ENCODE assay signal across 8 cellular contexts in genomic region chr10:71314028-71314693, GRCh38. TPM values are rescaled to one million over a fixed set of nuclear protein-coding genes. Genes with fewer than 3 reads are reported as not detected.
DNase-seq lines count a peak whose midpoint lies in the region; ATAC-seq and TF ChIP-seq lines count a peak whose summit lies in the region.

No MANE protein-coding gene starts in this region.

- no peaks in the 10 kb centered on the region for H3K9me2 ChIP-seq in hepatocyte (replicated peaks; ENCODE audit: insufficient read depth)

- TF ChIP-seq CTCF in C4-2B (conservative IDR thresholded peaks at IDR 0.05): peak; percentile 92
- TF ChIP-seq CTCF in HEK293 (tag by site-specific recombination; IDR thresholded peaks at IDR 0.05): peak; percentile 54
- peak; percentile 93 for TF ChIP-seq CTCF in hepatocyte (IDR thresholded peaks at IDR 0.05; ENCODE audit: poor library complexity)
- TF ChIP-seq CTCF in smooth muscle cell (IDR thresholded peaks at IDR 0.05; ENCODE audit: borderline replicate concordance, insufficient read depth, poor library complexity, severe bottlenecking): peak; percentile 86

- no peak overlapping the region for H3K9ac ChIP-seq in smooth muscle cell (ENCODE audit: low read depth)

- H3K27me3 ChIP-seq in hepatocyte: no peaks in the 10 kb centered on the region
- no peaks in the 10 kb centered on the region for H3K27me3 ChIP-seq in smooth muscle cell (ENCODE audit: low read depth)

- H2AFZ ChIP-seq in hepatocyte: peak overlapping the region; percentile 71
- no peak overlapping the region for H2AFZ ChIP-seq in smooth muscle cell (ENCODE audit: low read depth)

- CTCF ChIA-PET in HEK293 (lab: Yijun Ruan, JAX): interaction anchor here (0.6 to 8.7 kb wide), 29 partner anchors 11 to 582 kb away, joined by 3 to 108 read pairs (median 4); no protein-coding TSS in a partner anchor

- WGBS in hepatocyte (ENCODE audit: low lambda C conversion rate, missing lambda C conversion rate): 16% methylated on average over 16 of the region's 21 CpGs
- WGBS in smooth muscle cell (ENCODE audit: low lambda C conversion rate): 12% methylated on average over 21 of the region's 21 CpGs

- H3K9me3 ChIP-seq in HEK293 (ENCODE audit: control insufficient read depth, insufficient read depth, low read depth, low read length) (no peaks in the 10 kb centered on the region), hepatocyte (ENCODE audit: low read depth) (no peaks in the 10 kb centered on the region), smooth muscle cell (replicated peaks; ENCODE audit: low read depth) (no peaks in the 10 kb centered on the region)

- no peaks in the 10 kb centered on the region for H3K36me3 ChIP-seq in HEK293 (ENCODE audit: control insufficient read depth in 2 of 2, insufficient read depth in 1 of 2, low read length in 2 of 2)
- no peaks in the 10 kb centered on the region for H3K36me3 ChIP-seq in hepatocyte (replicated peaks; ENCODE audit: insufficient read depth, low read depth)
- H3K36me3 ChIP-seq in smooth muscle cell (ENCODE audit: low read depth): no peaks in the 10 kb centered on the region

- no peak overlapping the region for H3K27ac ChIP-seq in C4-2B
- no peak overlapping the region for H3K27ac ChIP-seq in HEK293 (ENCODE audit: extremely low read depth, low read depth, low read length)
- no peak overlapping the region for H3K27ac ChIP-seq in hepatocyte
- H3K27ac ChIP-seq in smooth muscle cell (ENCODE audit: low read depth): no peak overlapping the region

- DNase-seq in SKM-1 treated with dmso at 0.1 percent for 144 hours (lab: John Stamatoyannopoulos, UW; ENCODE audit: unreplicated experiment): peak; percentile 53
- peak in 41 of 58 donors; percentile 11 to 62 (median 34) for DNase-seq in anterior cingulate cortex (lab: John Stamatoyannopoulos, UW)
- peak; percentile 81 for DNase-seq in hepatocyte (ENCODE audit: low spot score)
- DNase-seq in smooth muscle cell (lab: John Stamatoyannopoulos, UW; ENCODE audit: unreplicated experiment): no peak

- POLR2A ChIA-PET in HEK293 (lab: Yijun Ruan, JAX): no interaction called here

- H3K4me3 ChIP-seq in HEK293 (ENCODE audit: low read depth, low read length): no peak overlapping the region
- no peak overlapping the region for H3K4me3 ChIP-seq in hepatocyte
- H3K4me3 ChIP-seq in smooth muscle cell: peak overlapping the region; percentile 17

- H3K4me1 ChIP-seq in HEK293 (ENCODE audit: control insufficient read depth, insufficient read depth, low read length) (no peaks in the 10 kb centered on the region), hepatocyte (ENCODE audit: insufficient read depth) (peaks cover 6% of the 10 kb centered on the region), smooth muscle cell (ENCODE audit: low read depth) (peaks cover 8% of the 10 kb centered on the region)

- no peaks in the 10 kb centered on the region for H4K20me1 ChIP-seq in hepatocyte (ENCODE audit: insufficient read depth, poor library complexity, severe bottlenecking)
- no peaks in the 10 kb centered on the region for H4K20me1 ChIP-seq in smooth muscle cell (ENCODE audit: low read depth)

- H3K4me2 ChIP-seq in hepatocyte (peak overlapping the region; percentile 85), smooth muscle cell (peak overlapping the region; percentile 79)

- H3K79me2 ChIP-seq in hepatocyte (no peaks in the 10 kb centered on the region), smooth muscle cell (ENCODE audit: low read depth) (no peaks in the 10 kb centered on the region)

- ATAC-seq in HG03045 (IDR thresholded peaks at IDR 0.05; ENCODE audit: unreplicated experiment) (no peak), HG02970 (IDR thresholded peaks at IDR 0.05; ENCODE audit: low FRiP score, unreplicated experiment) (no peak)

- H3F3A ChIP-seq in smooth muscle cell (ENCODE audit: low read depth): peaks cover 17% of the 10 kb centered on the region

TF ChIP-seq in HEK293, 187 proteins besides CTCF, POLR2A, EP300 and RAD21:
- TF ChIP-seq, protein P1, sequence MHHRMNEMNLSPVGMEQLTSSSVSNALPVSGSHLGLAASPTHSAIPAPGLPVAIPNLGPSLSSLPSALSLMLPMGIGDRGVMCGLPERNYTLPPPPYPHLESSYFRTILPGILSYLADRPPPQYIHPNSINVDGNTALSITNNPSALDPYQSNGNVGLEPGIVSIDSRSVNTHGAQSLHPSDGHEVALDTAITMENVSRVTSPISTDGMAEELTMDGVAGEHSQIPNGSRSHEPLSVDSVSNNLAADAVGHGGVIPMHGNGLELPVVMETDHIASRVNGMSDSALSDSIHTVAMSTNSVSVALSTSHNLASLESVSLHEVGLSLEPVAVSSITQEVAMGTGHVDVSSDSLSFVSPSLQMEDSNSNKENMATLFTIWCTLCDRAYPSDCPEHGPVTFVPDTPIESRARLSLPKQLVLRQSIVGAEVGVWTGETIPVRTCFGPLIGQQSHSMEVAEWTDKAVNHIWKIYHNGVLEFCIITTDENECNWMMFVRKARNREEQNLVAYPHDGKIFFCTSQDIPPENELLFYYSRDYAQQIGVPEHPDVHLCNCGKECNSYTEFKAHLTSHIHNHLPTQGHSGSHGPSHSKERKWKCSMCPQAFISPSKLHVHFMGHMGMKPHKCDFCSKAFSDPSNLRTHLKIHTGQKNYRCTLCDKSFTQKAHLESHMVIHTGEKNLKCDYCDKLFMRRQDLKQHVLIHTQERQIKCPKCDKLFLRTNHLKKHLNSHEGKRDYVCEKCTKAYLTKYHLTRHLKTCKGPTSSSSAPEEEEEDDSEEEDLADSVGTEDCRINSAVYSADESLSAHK (tag by site-specific recombination; IDR thresholded peaks at IDR 0.05): no peak
- TF ChIP-seq ZNF654 (tag by site-specific recombination; IDR thresholded peaks at IDR 0.05; ENCODE audit: low read depth): peak; percentile 85
- TF ChIP-seq, protein P2, sequence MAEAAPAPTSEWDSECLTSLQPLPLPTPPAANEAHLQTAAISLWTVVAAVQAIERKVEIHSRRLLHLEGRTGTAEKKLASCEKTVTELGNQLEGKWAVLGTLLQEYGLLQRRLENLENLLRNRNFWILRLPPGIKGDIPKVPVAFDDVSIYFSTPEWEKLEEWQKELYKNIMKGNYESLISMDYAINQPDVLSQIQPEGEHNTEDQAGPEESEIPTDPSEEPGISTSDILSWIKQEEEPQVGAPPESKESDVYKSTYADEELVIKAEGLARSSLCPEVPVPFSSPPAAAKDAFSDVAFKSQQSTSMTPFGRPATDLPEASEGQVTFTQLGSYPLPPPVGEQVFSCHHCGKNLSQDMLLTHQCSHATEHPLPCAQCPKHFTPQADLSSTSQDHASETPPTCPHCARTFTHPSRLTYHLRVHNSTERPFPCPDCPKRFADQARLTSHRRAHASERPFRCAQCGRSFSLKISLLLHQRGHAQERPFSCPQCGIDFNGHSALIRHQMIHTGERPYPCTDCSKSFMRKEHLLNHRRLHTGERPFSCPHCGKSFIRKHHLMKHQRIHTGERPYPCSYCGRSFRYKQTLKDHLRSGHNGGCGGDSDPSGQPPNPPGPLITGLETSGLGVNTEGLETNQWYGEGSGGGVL (tag by site-specific recombination; IDR thresholded peaks at IDR 0.05): peak; percentile 28; the same call in 1 of the 2 replicates
- no peak for TF ChIP-seq HIC1 (tag by site-specific recombination; IDR thresholded peaks at IDR 0.05)
- TF ChIP-seq GLI2 (tag by site-specific recombination; IDR thresholded peaks at IDR 0.05; ENCODE audit: borderline replicate concordance, low read depth): no peak
- TF ChIP-seq, protein P3, sequence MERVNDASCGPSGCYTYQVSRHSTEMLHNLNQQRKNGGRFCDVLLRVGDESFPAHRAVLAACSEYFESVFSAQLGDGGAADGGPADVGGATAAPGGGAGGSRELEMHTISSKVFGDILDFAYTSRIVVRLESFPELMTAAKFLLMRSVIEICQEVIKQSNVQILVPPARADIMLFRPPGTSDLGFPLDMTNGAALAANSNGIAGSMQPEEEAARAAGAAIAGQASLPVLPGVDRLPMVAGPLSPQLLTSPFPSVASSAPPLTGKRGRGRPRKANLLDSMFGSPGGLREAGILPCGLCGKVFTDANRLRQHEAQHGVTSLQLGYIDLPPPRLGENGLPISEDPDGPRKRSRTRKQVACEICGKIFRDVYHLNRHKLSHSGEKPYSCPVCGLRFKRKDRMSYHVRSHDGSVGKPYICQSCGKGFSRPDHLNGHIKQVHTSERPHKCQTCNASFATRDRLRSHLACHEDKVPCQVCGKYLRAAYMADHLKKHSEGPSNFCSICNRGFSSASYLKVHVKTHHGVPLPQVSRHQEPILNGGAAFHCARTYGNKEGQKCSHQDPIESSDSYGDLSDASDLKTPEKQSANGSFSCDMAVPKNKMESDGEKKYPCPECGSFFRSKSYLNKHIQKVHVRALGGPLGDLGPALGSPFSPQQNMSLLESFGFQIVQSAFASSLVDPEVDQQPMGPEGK (tag by site-specific recombination; IDR thresholded peaks at IDR 0.05): peak; percentile 26; the same call in 1 of the 2 replicates
- no peak for TF ChIP-seq GLIS1 (tag by site-specific recombination; IDR thresholded peaks at IDR 0.05)
TF ChIP-seq in HEK293: peak in this region for 3.

RNA-seq across cellular contexts. Expression of gene SLC29A3, which starts 4.9 kb away (rescaled TPM):
- total RNA-seq in hepatocyte (8.4 and 11.4 TPM in 2 replicates), smooth muscle cell (2.9 and 3.6 TPM in 2 replicates)
- polyA plus RNA-seq in hepatocyte (11.3 and 12.0 TPM in 2 replicates), smooth muscle cell (4.8 and 7.1 TPM in 2 replicates)
